Comparison of ENCODE assay signal across 1 cellular context in genomic region chr22:46120420-46120737, GRCh38.
TF ChIP-seq lines count a peak whose summit lies in the region.

No MANE protein-coding gene starts in this region.

TF ChIP-seq in HepG2, 621 proteins besides CTCF, POLR2A, EP300 and RAD21:
- TF ChIP-seq, protein P1, sequence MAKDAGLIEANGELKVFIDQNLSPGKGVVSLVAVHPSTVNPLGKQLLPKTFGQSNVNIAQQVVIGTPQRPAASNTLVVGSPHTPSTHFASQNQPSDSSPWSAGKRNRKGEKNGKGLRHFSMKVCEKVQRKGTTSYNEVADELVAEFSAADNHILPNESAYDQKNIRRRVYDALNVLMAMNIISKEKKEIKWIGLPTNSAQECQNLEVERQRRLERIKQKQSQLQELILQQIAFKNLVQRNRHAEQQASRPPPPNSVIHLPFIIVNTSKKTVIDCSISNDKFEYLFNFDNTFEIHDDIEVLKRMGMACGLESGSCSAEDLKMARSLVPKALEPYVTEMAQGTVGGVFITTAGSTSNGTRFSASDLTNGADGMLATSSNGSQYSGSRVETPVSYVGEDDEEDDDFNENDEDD (CRISPR knock-in tag; IDR thresholded peaks at IDR 0.05; ENCODE audit: borderline replicate concordance), result no peak
